ENCODE assay signal across 8 cellular contexts in genomic region chr10:27504897-27505457, GRCh38. TPM values are rescaled to one million over a fixed set of nuclear protein-coding genes. Genes with fewer than 3 reads are reported as not detected.
DNase-seq lines count a peak whose midpoint lies in the region; ATAC-seq and TF ChIP-seq lines count a peak whose summit lies in the region.

No MANE protein-coding gene starts in this region.

- intact Hi-C loops in Caco-2 (cut with micrococcal nuclease; ENCODE audit: unreplicated experiment) (loop anchor here (2.0 to 10.0 kb wide), 3 partner anchors 36 to 260 kb away; partner anchors contain the start of gene ACBD5), PC-9 (cut with micrococcal nuclease; ENCODE audit: unreplicated experiment) (loop anchor here (5.0 kb wide), 1 partner anchor 263 kb away; the partner anchor contains the start of gene ACBD5), natural killer cell (cut with micrococcal nuclease) (loop anchor here (1.0 to 5.0 kb wide), 2 partner anchors 263 to 798 kb away; partner anchors contain the start of genes ACBD5 and MPP7)

- H3K4me1 Mint-ChIP-seq in Caco-2 (ENCODE audit: low read depth, unreplicated experiment) (peaks cover 15% of the 10 kb centered on the region), natural killer cell (peaks cover 56 to 63% of the 10 kb centered on the region in 2 donors)

- no peaks in the 10 kb centered on the region for H3K9me3 Mint-ChIP-seq in Caco-2 (ENCODE audit: unreplicated experiment)
- no peaks in the 10 kb centered on the region for H3K9me3 Mint-ChIP-seq in natural killer cell

- H3K27me3 Mint-ChIP-seq in Caco-2 (ENCODE audit: insufficient read depth, unreplicated experiment) (no peaks in the 10 kb centered on the region), natural killer cell (ENCODE audit: low read depth in 2 of 2) (peaks cover 10 to 17% of the 10 kb centered on the region in 2 donors)

- BruUV-seq in Caco-2 (replicated peaks; lab: Mats Ljungman, UMichigan), result no TSS peak
- BruUV-seq in PC-9 (replicated peaks; lab: Mats Ljungman, UMichigan), result no TSS peak

- no peaks in the 10 kb centered on the region for H3F3A ChIP-seq in PC-9 (ENCODE audit: insufficient read depth, low read depth)

- H3K9me2 ChIP-seq in PC-9 (ENCODE audit: insufficient read depth), result no peaks in the 10 kb centered on the region

- H3K4me1 ChIP-seq in Caco-2 (peaks cover 13% of the 10 kb centered on the region; the same call in 1 of the 2 replicates), PC-9 (replicated peaks; ENCODE audit: insufficient read depth) (peaks cover 14% of the 10 kb centered on the region), endocrine pancreas (ENCODE audit: control insufficient read depth, insufficient read depth, low read length) (peaks cover 17% of the 10 kb centered on the region)

- H4K20me1 ChIP-seq in PC-9 (ENCODE audit: insufficient read depth), result no peaks in the 10 kb centered on the region

- H3K9me3 ChIP-seq in Caco-2 (no peaks in the 10 kb centered on the region), PC-9 (ENCODE audit: insufficient read depth, low read depth) (no peaks in the 10 kb centered on the region), endocrine pancreas (ENCODE audit: control insufficient read depth, low read length) (no peaks in the 10 kb centered on the region)

- H3K4me3 Mint-ChIP-seq in Caco-2 (ENCODE audit: unreplicated experiment) (peak overlapping the region; percentile 95), natural killer cell (peak overlapping the region; percentile 100)

- H3K36me3 ChIP-seq in Caco-2 (ENCODE audit: control insufficient read depth, insufficient read depth, low read length) (no peaks in the 10 kb centered on the region), PC-9 (ENCODE audit: low read depth) (no peaks in the 10 kb centered on the region), endocrine pancreas (ENCODE audit: control insufficient read depth, insufficient read depth, low read length) (no peaks in the 10 kb centered on the region)

- H3K4me2 ChIP-seq in PC-9, result peak overlapping the region; percentile 93

- H3K27ac ChIP-seq in PC-9, result no peak overlapping the region

- POLR2A ChIA-PET in Caco-2 (lab: Charles Lee) (interaction anchor here (1.3 kb wide), 1 partner anchor 50 kb away, joined by 6 read pairs; no protein-coding TSS in a partner anchor), PC-9 (lab: Charles Lee; ENCODE audit: unreplicated experiment) (interaction anchor here (0.6 kb wide), 1 partner anchor 674 kb away, joined by 4 read pairs; no protein-coding TSS in a partner anchor)

- H2AFZ ChIP-seq in PC-9, result peak overlapping the region; percentile 98

- H3K36me3 Mint-ChIP-seq in Caco-2 (ENCODE audit: insufficient read depth, unreplicated experiment) (peaks cover 24% of the 10 kb centered on the region), natural killer cell (no peaks in the 10 kb centered on the region)

- CTCF ChIA-PET in Caco-2 (lab: Charles Lee) (interaction anchor here (1.2 to 1.5 kb wide), 2 partner anchors 59 to 135 kb away, joined by 5 to 13 read pairs; no protein-coding TSS in a partner anchor), PC-9 (lab: Charles Lee) (interaction anchor here (0.6 kb wide), 1 partner anchor 131 kb away, joined by 3 read pairs; no protein-coding TSS in a partner anchor)

- H3K27me3 ChIP-seq in Caco-2 (replicated peaks; ENCODE audit: control insufficient read depth, insufficient read depth, low read length), result no peaks in the 10 kb centered on the region
- 0 out of 2 replicates have a peak, but pooled peaks cover 11% of the 10 kb centered on the region for H3K27me3 ChIP-seq in PC-9 (ENCODE audit: insufficient read depth, low read depth)
- H3K27me3 ChIP-seq in endocrine pancreas (ENCODE audit: control insufficient read depth, insufficient read depth, low read length), result no peaks in the 10 kb centered on the region

- DNase-seq in Caco-2, result no peak
- no peak for DNase-seq in PC-9
- no peak for DNase-seq in natural killer cell
- DNase-seq in HUDEP-2 (lab: John Stamatoyannopoulos, UW; ENCODE audit: unreplicated experiment in 76 of 76), result no peak
- no peak for DNase-seq in NCI-H526 treated with DMSO at 0.1 percent for 48 hours (lab: John Stamatoyannopoulos, UW)
- DNase-seq in DMS153 (lab: John Stamatoyannopoulos, UW), result no peak

- ATAC-seq in natural killer cell, result no peak
- ATAC-seq in HG02610 (IDR thresholded peaks at IDR 0.05; ENCODE audit: unreplicated experiment), result no peak

- peak overlapping the region; percentile 95 for H3K27ac Mint-ChIP-seq in Caco-2 (ENCODE audit: unreplicated experiment)
- peak overlapping the region; percentile 98 to 100 for H3K27ac Mint-ChIP-seq in natural killer cell

- H3K4me3 ChIP-seq in Caco-2 (ENCODE audit: low read depth, low read length) (peak overlapping the region; percentile 94), PC-9 (peak overlapping the region; percentile 81), endocrine pancreas (ENCODE audit: control insufficient read depth, insufficient read depth, low read length) (peak overlapping the region; percentile 93)

- TF ChIP-seq CTCF in Caco-2 (IDR thresholded peaks at IDR 0.05; ENCODE audit: insufficient read depth in 1 of 2, low read depth in 1 of 2, low read length in 1 of 2, severe bottlenecking in 1 of 2, unreplicated experiment in 1 of 2), result no peak
- no peak for TF ChIP-seq CTCF in PC-9 (conservative IDR thresholded peaks at IDR 0.05)
- TF ChIP-seq CTCF in natural killer cell (IDR thresholded peaks at IDR 0.05), result no peak

- H3K9ac ChIP-seq in endocrine pancreas (ENCODE audit: control insufficient read depth, insufficient read depth, low read length), result peak overlapping the region; percentile 93

- peaks cover 47% of the 10 kb centered on the region for H3K79me2 ChIP-seq in PC-9 (ENCODE audit: low read depth)

RNA-seq across cellular contexts. Expression of gene RAB18, which starts 0.9 kb away (rescaled TPM):
- total RNA-seq in Caco-2 (2022), result 154 and 164 TPM in 2 replicates
- 63.1 and 63.8 TPM in 2 replicates for total RNA-seq in PC-9 (2021)
- 100 to 1,000 TPM; 122 to 132 (median 122) TPM for total RNA-seq in natural killer cell
